Comparison of ENCODE assay signal across 8 cellular contexts in the genomic region with DNA sequence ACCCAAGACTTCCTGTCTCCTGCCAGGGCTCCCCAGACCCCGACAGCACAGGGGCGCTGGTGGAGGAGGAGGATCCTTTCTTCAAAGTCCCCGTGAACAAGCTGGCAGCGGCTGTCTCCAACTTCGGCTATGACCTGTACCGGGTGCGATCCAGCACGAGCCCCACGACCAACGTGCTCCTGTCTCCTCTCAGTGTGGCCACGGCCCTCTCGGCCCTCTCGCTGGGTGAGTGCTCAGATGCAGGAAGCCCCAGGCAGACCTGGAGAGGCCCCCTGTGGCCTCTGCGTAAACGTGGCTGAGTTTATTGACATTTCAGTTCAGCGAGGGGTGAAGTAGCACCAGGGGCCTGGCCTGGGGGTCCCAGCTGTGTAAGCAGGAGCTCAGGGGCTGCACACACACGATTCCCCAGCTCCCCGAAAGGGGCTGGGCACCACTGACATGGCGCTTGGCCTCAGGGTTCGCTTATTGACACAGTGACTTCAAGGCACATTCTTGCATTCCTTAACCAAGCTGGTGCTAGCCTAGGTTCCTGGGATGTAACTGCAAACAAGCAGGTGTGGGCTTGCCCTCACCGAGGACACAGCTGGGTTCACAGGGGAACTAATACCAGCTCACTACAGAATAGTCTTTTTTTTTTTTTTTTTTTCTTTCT.
DNase-seq lines count a peak whose midpoint lies in the region; ATAC-seq and TF ChIP-seq lines count a peak whose summit lies in the region.

No MANE protein-coding gene starts in this region.

- H3K9ac ChIP-seq in parathyroid adenoma: no peak overlapping the region

- peak overlapping the region; percentile 30 for H2AFZ ChIP-seq in parathyroid adenoma

- no peak overlapping the region for H3K4me3 ChIP-seq in parathyroid adenoma (ENCODE audit: low read depth, low read length)

- peak; percentile 95 for DNase-seq in ELF-1 (ENCODE audit: low read depth, low spot score)
- DNase-seq in NCI-H510A treated with DMSO at 0.1 percent for 48 hours (lab: John Stamatoyannopoulos, UW): peak; percentile 10
- DNase-seq in amniotic stem cell (lab: John Stamatoyannopoulos, UW): no peak
- no peak for DNase-seq in NCI-H2081 treated with DMSO at 0.1 percent for 48 hours (lab: John Stamatoyannopoulos, UW)

- H3K36me3 ChIP-seq in parathyroid adenoma (ENCODE audit: control insufficient read depth, insufficient read depth, low read length): no peaks in the 10 kb centered on the region

- peaks cover 52% of the 10 kb centered on the region for H3K4me1 Mint-ChIP-seq in dendritic cell treated with granulocyte-macrophage colony-stimulating factor and Interleukin-4, amounts not matched to agents 40 ng/mL and 50 ng/mL, for 4 days (ENCODE audit: low read depth)

- H3K4me3 Mint-ChIP-seq in dendritic cell treated with granulocyte-macrophage colony-stimulating factor and Interleukin-4, amounts not matched to agents 40 ng/mL and 50 ng/mL, for 4 days: no peak overlapping the region

- TF ChIP-seq CTCF in parathyroid adenoma (IDR thresholded peaks at IDR 0.05): no peak

- ATAC-seq in GM19397 (IDR thresholded peaks at IDR 0.05; ENCODE audit: unreplicated experiment) (no peak), HG02759 (IDR thresholded peaks at IDR 0.05; ENCODE audit: unreplicated experiment) (no peak)

- peaks cover 24% of the 10 kb centered on the region for H3K36me3 Mint-ChIP-seq in dendritic cell treated with granulocyte-macrophage colony-stimulating factor and Interleukin-4, amounts not matched to agents 40 ng/mL and 50 ng/mL, for 4 days (ENCODE audit: low read depth)

- no peak overlapping the region for H3K4me2 ChIP-seq in parathyroid adenoma (ENCODE audit: low read length)

- H3K4me1 ChIP-seq in parathyroid adenoma: no peaks in the 10 kb centered on the region

- no peaks in the 10 kb centered on the region for H3K27me3 ChIP-seq in parathyroid adenoma (ENCODE audit: control insufficient read depth, insufficient read depth, low read length)

- H3K9me3 Mint-ChIP-seq in dendritic cell treated with granulocyte-macrophage colony-stimulating factor and Interleukin-4, amounts not matched to agents 40 ng/mL and 50 ng/mL, for 4 days: no peaks in the 10 kb centered on the region

- peak overlapping the region; percentile 11 for H3K27ac Mint-ChIP-seq in dendritic cell treated with granulocyte-macrophage colony-stimulating factor and Interleukin-4, amounts not matched to agents 40 ng/mL and 50 ng/mL, for 4 days

- intact Hi-C loops in dendritic cell treated with granulocyte-macrophage colony-stimulating factor and Interleukin-4, amounts not matched to agents 40 ng/mL and 50 ng/mL, for 4 days (cut with micrococcal nuclease): no loop called here

- no peaks in the 10 kb centered on the region for H3K9me3 ChIP-seq in parathyroid adenoma (ENCODE audit: control insufficient read depth, low read length)

- no peak overlapping the region for H3K27ac ChIP-seq in parathyroid adenoma

- no peaks in the 10 kb centered on the region for H3K27me3 Mint-ChIP-seq in dendritic cell treated with granulocyte-macrophage colony-stimulating factor and Interleukin-4, amounts not matched to agents 40 ng/mL and 50 ng/mL, for 4 days

- H3K79me2 ChIP-seq in parathyroid adenoma: no peaks in the 10 kb centered on the region

Comparison
In these comparisons a context has a peak if more than half of its experiments do, and no peak if none do; other contexts are left out.
1. DNase-seq: peak in ELF-1 (single experiment) and NCI-H510A treated with DMSO at 0.1 percent for 48 hours (single experiment); none in amniotic stem cell (single experiment) and NCI-H2081 treated with DMSO at 0.1 percent for 48 hours (single experiment).